15 cellular contexts compared by ENCODE assay signal in genomic region chr17:68840073-68840472, GRCh38.
"Had no signal": no experiment of that assay in that cellular context is flagged by ENCODE, and none has a peak within 500 bp of the region (broad histone marks: within the 10 kb centered on the region; RNA-seq: fewer than 3 reads in every experiment).

No MANE protein-coding gene starts in this region.

- H3K27me3 Mint-ChIP-seq: activated CD4-positive, alpha-beta memory T cell treated with anti-CD3 and anti-CD28 coated beads, Interleukin-2, amount 10 ng/mL, durations not matched to agents 7 days and 5 days had no signal

- H3K4me3 ChIP-seq: adrenal gland, smooth muscle cell, upper lobe of left lung had no signal

- H3K36me3 ChIP-seq: adrenal gland, upper lobe of left lung had no signal

- H3K27ac ChIP-seq: adrenal gland, upper lobe of left lung had no signal

- H3K9me3 Mint-ChIP-seq: activated CD4-positive, alpha-beta memory T cell treated with anti-CD3 and anti-CD28 coated beads, Interleukin-2, amount 10 ng/mL, durations not matched to agents 7 days and 5 days; activated naive CD4-positive, alpha-beta T cell treated with anti-CD3 and anti-CD28 coated beads, Interleukin-2, amount 50 U/mL, for 24 hours; stimulated activated naive CD8-positive, alpha-beta T cell treated with anti-CD3 and anti-CD28 coated beads, Interleukin-15, Interleukin-2, amounts not matched to agents 100 ng/mL and 50 ng/mL, for 24 hours; T-helper 1 cell treated with Interleukin-12 subunit alpha and Interleukin-12 subunit beta and Interleukin-4 antibody, amounts not matched to agents 30 μg/mL and 1 μg/mL, for 36 hours had no signal

- H3K9me3 ChIP-seq: adrenal gland, upper lobe of left lung had no signal

- ATAC-seq: esophagus mucosa; left colon; naive thymus-derived CD4-positive, alpha-beta T cell; WTC11 had no signal

- H3K4me1 ChIP-seq: adrenal gland had no signal

- H3K36me3 Mint-ChIP-seq: activated naive CD4-positive, alpha-beta T cell treated with anti-CD3 and anti-CD28 coated beads, Interleukin-2, amount 50 U/mL, for 24 hours; naive thymus-derived CD4-positive, alpha-beta T cell; WTC11 had no signal

- H3K4me2 ChIP-seq: smooth muscle cell had no signal

- H3K27ac Mint-ChIP-seq: activated CD4-positive, alpha-beta memory T cell treated with anti-CD3 and anti-CD28 coated beads, Interleukin-2, amount 10 ng/mL, durations not matched to agents 7 days and 5 days; activated naive CD4-positive, alpha-beta T cell treated with anti-CD3 and anti-CD28 coated beads, Interleukin-2, amount 50 U/mL, for 24 hours; activated T-cell treated with anti-CD3 and anti-CD28 coated beads, Interleukin-2, amount 50 U/mL, for 24 hours; naive thymus-derived CD4-positive, alpha-beta T cell; stimulated activated naive CD8-positive, alpha-beta T cell treated with anti-CD3 and anti-CD28 coated beads, Interleukin-15, Interleukin-2, amounts not matched to agents 100 ng/mL and 50 ng/mL, for 24 hours; T-helper 1 cell treated with Interleukin-12 subunit alpha and Interleukin-12 subunit beta and Interleukin-4 antibody, amounts not matched to agents 30 μg/mL and 1 μg/mL, for 36 hours; WTC11 had no signal

- H3K4me3 Mint-ChIP-seq: activated CD4-positive, alpha-beta memory T cell treated with anti-CD3 and anti-CD28 coated beads, Interleukin-2, amount 10 ng/mL, durations not matched to agents 7 days and 5 days; activated naive CD4-positive, alpha-beta T cell treated with anti-CD3 and anti-CD28 coated beads, Interleukin-2, amount 50 U/mL, for 24 hours; activated T-cell treated with anti-CD3 and anti-CD28 coated beads, Interleukin-2, amount 50 U/mL, for 24 hours; naive thymus-derived CD4-positive, alpha-beta T cell; stimulated activated naive CD8-positive, alpha-beta T cell treated with anti-CD3 and anti-CD28 coated beads, Interleukin-15, Interleukin-2, amounts not matched to agents 100 ng/mL and 50 ng/mL, for 24 hours; T-helper 1 cell treated with Interleukin-12 subunit alpha and Interleukin-12 subunit beta and Interleukin-4 antibody, amounts not matched to agents 30 μg/mL and 1 μg/mL, for 36 hours; WTC11 had no signal

- H3K4me1 Mint-ChIP-seq: activated CD4-positive, alpha-beta memory T cell treated with anti-CD3 and anti-CD28 coated beads, Interleukin-2, amount 10 ng/mL, durations not matched to agents 7 days and 5 days; activated naive CD4-positive, alpha-beta T cell treated with anti-CD3 and anti-CD28 coated beads, Interleukin-2, amount 50 U/mL, for 24 hours had no signal

- H3K27me3 ChIP-seq: adrenal gland, upper lobe of left lung had no signal

- DNase-seq: activated CD4-positive, alpha-beta memory T cell treated with anti-CD3 and anti-CD28 coated beads, Interleukin-2, amount 10 ng/mL, durations not matched to agents 7 days and 5 days; activated CD4-positive, alpha-beta T cell treated with anti-CD3 and anti-CD28 coated beads for 4 hours; activated T-cell treated with anti-CD3 and anti-CD28 coated beads, Interleukin-2, amount 50 U/mL, for 24 hours; foreskin melanocyte; left colon; mammary epithelial cell; naive thymus-derived CD4-positive, alpha-beta T cell; upper lobe of left lung had no signal
